ENCODE assay signal across 15 cellular contexts in genomic region chr9:7146582-7146981, GRCh38.
DNase-seq lines count a peak whose midpoint lies in the region; ATAC-seq, FAIRE-seq and TF ChIP-seq lines count a peak whose summit lies in the region.
"Had no signal": no experiment of that assay in that cellular context is flagged by ENCODE, and none has a peak within 500 bp of the region (broad histone marks: within the 10 kb centered on the region; RNA-seq: fewer than 3 reads in every experiment).

No MANE protein-coding gene starts in this region.

- TF ChIP-seq EP300 in H1 (IDR thresholded peaks at IDR 0.05; ENCODE audit: borderline replicate concordance in 1 of 2, low read depth in 2 of 2, low read length in 2 of 2) = no peak

- H2BK12ac ChIP-seq in H1 (ENCODE audit: low read depth, low read length) = no peak overlapping the region

- no peaks in the 10 kb centered on the region for H3K36me3 Mint-ChIP-seq in nephron (ENCODE audit: low read depth)

- H3K79me2 ChIP-seq in H1 (ENCODE audit: control insufficient read depth in 1 of 2, insufficient read depth in 2 of 2, low read length in 2 of 2) (no peaks in the 10 kb centered on the region), Karpas-422 (ENCODE audit: low read length) (no peaks in the 10 kb centered on the region)

- H4K5ac ChIP-seq in H1 (ENCODE audit: insufficient read length, low read depth, low read length) = no peak overlapping the region

- FAIRE-seq in H1 (lab: Jason Lieb, UNC) = peak; percentile 19

- no peak overlapping the region for H2BK20ac ChIP-seq in H1 (ENCODE audit: low read length)

- no peaks in the 10 kb centered on the region for H3K27me3 ChIP-seq in H1 (replicated peaks in 1 of 4; ENCODE audit: control insufficient read depth in 3 of 4, extremely low read depth in 1 of 4, insufficient read depth in 3 of 4, low read length in 3 of 4)
- no peaks in the 10 kb centered on the region for H3K27me3 ChIP-seq in Karpas-422 (ENCODE audit: low read length)
- H3K27me3 ChIP-seq in upper lobe of right lung = no peaks in the 10 kb centered on the region

- TF ChIP-seq CTCF in H1 (IDR thresholded peaks at IDR 0.05; ENCODE audit: control extremely low read depth in 1 of 3, insufficient read depth in 1 of 3, low read depth in 1 of 3, low read length in 3 of 3) (no peak), nephron (IDR thresholded peaks at IDR 0.05; ENCODE audit: unreplicated experiment in 3 of 3) (no peak), upper lobe of right lung (IDR thresholded peaks at IDR 0.05) (no peak)

- H3K27me3 Mint-ChIP-seq in nephron (ENCODE audit: low read depth) = no peaks in the 10 kb centered on the region
- H3K27me3 Mint-ChIP-seq: activated CD8-positive, alpha-beta T cell treated with anti-CD3 and anti-CD28 coated beads for 36 hours had no signal

- H3K27ac ChIP-seq in H1 (ENCODE audit: low read depth, low read length) (no peak overlapping the region), Karpas-422 (ENCODE audit: low read length) (no peak overlapping the region), upper lobe of right lung (no peak overlapping the region)
- H3K27ac ChIP-seq: SK-N-MC had no signal

- H3K14ac ChIP-seq in H1 (ENCODE audit: insufficient read length) = no peak overlapping the region

- peak overlapping the region in 2 of 3 experiments; percentile 7 to 47 for H3K27ac Mint-ChIP-seq in nephron
- H3K27ac Mint-ChIP-seq: activated CD8-positive, alpha-beta T cell treated with anti-CD3 and anti-CD28 coated beads for 36 hours had no signal

- H3K4me2 ChIP-seq in H1 (ENCODE audit: insufficient read depth in 1 of 2, low read depth in 2 of 2, low read length in 2 of 2) (no peak overlapping the region), Karpas-422 (ENCODE audit: low read depth, low read length, poor library complexity, severe bottlenecking) (no peak overlapping the region)

- no peak overlapping the region for H4K8ac ChIP-seq in H1 (ENCODE audit: extremely low read depth, insufficient read depth, low read length)

- no peaks in the 10 kb centered on the region for H3K9me3 Mint-ChIP-seq in nephron
- H3K9me3 Mint-ChIP-seq: activated CD8-positive, alpha-beta T cell treated with anti-CD3 and anti-CD28 coated beads for 36 hours had no signal

- no peak overlapping the region for H3K4ac ChIP-seq in H1 (replicated peaks; ENCODE audit: insufficient read length, low read depth, low read length)

- ATAC-seq in HG02571 (IDR thresholded peaks at IDR 0.05; ENCODE audit: unreplicated experiment) (no peak), upper lobe of right lung (no peak)
- ATAC-seq: activated CD8-positive, alpha-beta T cell treated with anti-CD3 and anti-CD28 coated beads for 36 hours had no signal

- no peaks in the 10 kb centered on the region for H3K9me2 ChIP-seq in Karpas-422 (replicated peaks; ENCODE audit: insufficient read depth, low read length)

- POLR2A ChIA-PET in H1 (lab: Charles Lee; ENCODE audit: partially characterized antibody) = no interaction called here

- H3K4me3 Mint-ChIP-seq in nephron = no peak overlapping the region
- H3K4me3 Mint-ChIP-seq: activated CD8-positive, alpha-beta T cell treated with anti-CD3 and anti-CD28 coated beads for 36 hours; immature natural killer cell had no signal

- no peak overlapping the region for H2BK120ac ChIP-seq in H1 (replicated peaks; ENCODE audit: low read depth, low read length)

- H3K9me3 ChIP-seq in H1 (ENCODE audit: insufficient read depth in 2 of 2, low read depth in 1 of 2, low read length in 1 of 2) (no peaks in the 10 kb centered on the region), Karpas-422 (ENCODE audit: low read length) (no peaks in the 10 kb centered on the region), upper lobe of right lung (no peaks in the 10 kb centered on the region)

- no peak for TF ChIP-seq POLR2A in H1 (IDR thresholded peaks at IDR 0.05; ENCODE audit: control extremely low read depth in 1 of 2, low read depth in 2 of 2, low read length in 2 of 2)

- DNase-seq in Caki2 (ENCODE audit: low read depth) = peak; percentile 6
- peak; percentile 22 for DNase-seq in M059J (ENCODE audit: low read depth)
- no peak for DNase-seq in H1 (ENCODE audit: low read depth in 1 of 2, low spot score in 2 of 2)
- DNase-seq in activated gamma-delta T cell treated with Interleukin-2 at 50 U/mL for 16 hours = no peak
- DNase-seq in Karpas-422 = no peak
- no peak for DNase-seq in upper lobe of right lung
- DNase-seq: activated CD8-positive, alpha-beta T cell treated with anti-CD3 and anti-CD28 coated beads for 36 hours; effector CD8-positive, alpha-beta T cell; foreskin melanocyte; immature natural killer cell; NCI-H2107; stimulated activated CD4-positive, alpha-beta T cell treated with anti-CD3 and anti-CD28 coated beads, Interleukin-15, amount 100 ng/mL, for 24 hours had no signal

- no peaks in the 10 kb centered on the region for H3K36me3 ChIP-seq in H1 (ENCODE audit: control insufficient read depth in 2 of 4, insufficient read depth in 4 of 4, low read length in 3 of 4)
- H3K36me3 ChIP-seq in Karpas-422 (ENCODE audit: insufficient read depth, low read length) = no peaks in the 10 kb centered on the region
- peaks cover 3% of the 10 kb centered on the region for H3K36me3 ChIP-seq in upper lobe of right lung

- H3K18ac ChIP-seq in H1 (ENCODE audit: extremely low read depth, low read length) = no peak overlapping the region

- H3K4me3 ChIP-seq in H1 (ENCODE audit: extremely low read depth in 1 of 4, insufficient read depth in 2 of 4, low read depth in 3 of 4, low read length in 4 of 4) = no peak overlapping the region
- H3K4me3 ChIP-seq in Karpas-422 (ENCODE audit: low read length) = no peak overlapping the region
- no peak overlapping the region for H3K4me3 ChIP-seq in upper lobe of right lung
- H3K4me3 ChIP-seq: SK-N-MC had no signal

- H2AK5ac ChIP-seq in H1 (ENCODE audit: low read depth, low read length) = no peak overlapping the region

- H3K23ac ChIP-seq in H1 (ENCODE audit: insufficient read length) = no peak overlapping the region

- no peaks in the 10 kb centered on the region for H3K23me2 ChIP-seq in H1 (ENCODE audit: low read depth, low read length)

- H3K79me1 ChIP-seq in H1 (ENCODE audit: low read depth, low read length) = peaks cover 2% of the 10 kb centered on the region; the same call in 1 of the 2 replicates

- H3K56ac ChIP-seq in H1 (replicated peaks; ENCODE audit: insufficient read length, low read depth, low read length) = no peak overlapping the region

- in situ Hi-C loops in Caki2 (cut with HindIII; ENCODE audit: low pct_unique_long_range_greater_than_20kb, low sequenced_read_pairs) = no loop called here

- H2AFZ ChIP-seq in H1 (ENCODE audit: low read length) = no peak overlapping the region
- H2AFZ ChIP-seq in Karpas-422 (ENCODE audit: low read length) = no peak overlapping the region

- H4K20me1 ChIP-seq in H1 (replicated peaks in 1 of 2; ENCODE audit: control insufficient read depth in 1 of 2, insufficient read depth in 2 of 2, low read length in 2 of 2) = no peaks in the 10 kb centered on the region
- H4K20me1 ChIP-seq in Karpas-422 (ENCODE audit: insufficient read depth, low read depth, low read length) = no peaks in the 10 kb centered on the region

- no peak overlapping the region for H2BK15ac ChIP-seq in H1 (ENCODE audit: low read length)

- H3K9ac ChIP-seq in H1 (replicated peaks in 1 of 4; ENCODE audit: extremely low read depth in 1 of 4, low read depth in 3 of 4, low read length in 3 of 4) (no peak overlapping the region), Karpas-422 (ENCODE audit: low read length) (no peak overlapping the region)

- no peak for TF ChIP-seq RAD21 in H1 (IDR thresholded peaks at IDR 0.05 in 1 of 2, conservative IDR thresholded peaks at IDR 0.05 in 1 of 2; ENCODE audit: low read depth in 2 of 2, low read length in 2 of 2)

- H4K91ac ChIP-seq in H1 (replicated peaks; ENCODE audit: insufficient read length, low read length) = no peak overlapping the region

- intact Hi-C loops in upper lobe of right lung (cut with DNase I) = no loop called here

- peaks cover 0 to 3% (median 0%) of the 10 kb centered on the region in 4 experiments; a peak in 1 of 7 replicates for H3K4me1 ChIP-seq in H1 (replicated peaks in 1 of 4; ENCODE audit: control insufficient read depth in 3 of 4, insufficient read depth in 4 of 4, low read length in 3 of 4)
- H3K4me1 ChIP-seq in Karpas-422 (ENCODE audit: low read length) = peaks cover 14% of the 10 kb centered on the region
- H3K4me1 ChIP-seq in upper lobe of right lung = peaks cover 4% of the 10 kb centered on the region

- peaks cover 20% of the 10 kb centered on the region for H3K4me1 Mint-ChIP-seq in nephron

- no peak overlapping the region for H2BK5ac ChIP-seq in H1 (ENCODE audit: low read depth, low read length)

- WGBS in H1 (ENCODE audit: extremely low coverage in 1 of 2, insufficient coverage in 1 of 2, insufficient read length in 1 of 2, insufficient replicate concordance in 2 of 2, low coverage in 1 of 2, low lambda C conversion rate in 2 of 2, missing lambda C conversion rate in 1 of 2), 2 experiments = 72% methylated on average over 5 of the region's 5 CpGs; no CpG with 5 or more reads in 1 of the 2 experiments

- CTCF ChIA-PET in H1 (lab: Charles Lee; ENCODE audit: partially characterized antibody) = interaction anchor here (0.9 to 1.8 kb wide), 4 partner anchors 11 to 52 kb away, joined by 3 to 6 read pairs (median 4); no protein-coding TSS in a partner anchor

TF ChIP-seq in H1, 55 proteins besides CTCF, POLR2A, EP300 and RAD21 (continues in another document):
- TF ChIP-seq TEAD4 (IDR thresholded peaks at IDR 0.05; ENCODE audit: low read depth, low read length) (no peak), EZH2 (IDR thresholded peaks at IDR 0.05; ENCODE audit: low read depth, low read length, severe bottlenecking) (no peak), RFX5 (IDR thresholded peaks at IDR 0.05; ENCODE audit: borderline replicate concordance, low read depth, low read length) (no peak), HDAC6 (IDR thresholded peaks at IDR 0.05; ENCODE audit: low read depth, low read length) (no peak), CTBP2 (IDR thresholded peaks at IDR 0.05; ENCODE audit: borderline replicate concordance, insufficient read depth, insufficient read length, low read length) (no peak), BRCA1 (IDR thresholded peaks at IDR 0.05; ENCODE audit: low read depth, low read length) (no peak), SRF (IDR thresholded peaks at IDR 0.05; ENCODE audit: low read depth, low read length) (no peak), NRF1 (IDR thresholded peaks at IDR 0.05; ENCODE audit: low read depth, low read length) (no peak), ATF2 (IDR thresholded peaks at IDR 0.05; ENCODE audit: low read length) (no peak)

Comparison
In these comparisons a context has a peak if more than half of its experiments do, and no peak if none do; other contexts are left out.
1. DNase-seq: peak in Caki2 (single experiment) and M059J (single experiment); none in H1 (0 of 2), activated gamma-delta T cell treated with Interleukin-2 at 50 U/mL for 16 hours (single experiment), Karpas-422 (single experiment) and upper lobe of right lung (single experiment).